Comparison of ENCODE assay signal across 8 cellular contexts in genomic region chr17:9644910-9645751, GRCh38. TPM values are rescaled to one million over a fixed set of nuclear protein-coding genes. Genes with fewer than 3 reads are reported as not detected.
A peak's percentile ranks its signal among the peaks of the same experiment; 100 is the strongest.
DNase-seq lines count a peak whose midpoint lies in the region; ATAC-seq, FAIRE-seq and TF ChIP-seq lines count a peak whose summit lies in the region.

A gene with protein sequence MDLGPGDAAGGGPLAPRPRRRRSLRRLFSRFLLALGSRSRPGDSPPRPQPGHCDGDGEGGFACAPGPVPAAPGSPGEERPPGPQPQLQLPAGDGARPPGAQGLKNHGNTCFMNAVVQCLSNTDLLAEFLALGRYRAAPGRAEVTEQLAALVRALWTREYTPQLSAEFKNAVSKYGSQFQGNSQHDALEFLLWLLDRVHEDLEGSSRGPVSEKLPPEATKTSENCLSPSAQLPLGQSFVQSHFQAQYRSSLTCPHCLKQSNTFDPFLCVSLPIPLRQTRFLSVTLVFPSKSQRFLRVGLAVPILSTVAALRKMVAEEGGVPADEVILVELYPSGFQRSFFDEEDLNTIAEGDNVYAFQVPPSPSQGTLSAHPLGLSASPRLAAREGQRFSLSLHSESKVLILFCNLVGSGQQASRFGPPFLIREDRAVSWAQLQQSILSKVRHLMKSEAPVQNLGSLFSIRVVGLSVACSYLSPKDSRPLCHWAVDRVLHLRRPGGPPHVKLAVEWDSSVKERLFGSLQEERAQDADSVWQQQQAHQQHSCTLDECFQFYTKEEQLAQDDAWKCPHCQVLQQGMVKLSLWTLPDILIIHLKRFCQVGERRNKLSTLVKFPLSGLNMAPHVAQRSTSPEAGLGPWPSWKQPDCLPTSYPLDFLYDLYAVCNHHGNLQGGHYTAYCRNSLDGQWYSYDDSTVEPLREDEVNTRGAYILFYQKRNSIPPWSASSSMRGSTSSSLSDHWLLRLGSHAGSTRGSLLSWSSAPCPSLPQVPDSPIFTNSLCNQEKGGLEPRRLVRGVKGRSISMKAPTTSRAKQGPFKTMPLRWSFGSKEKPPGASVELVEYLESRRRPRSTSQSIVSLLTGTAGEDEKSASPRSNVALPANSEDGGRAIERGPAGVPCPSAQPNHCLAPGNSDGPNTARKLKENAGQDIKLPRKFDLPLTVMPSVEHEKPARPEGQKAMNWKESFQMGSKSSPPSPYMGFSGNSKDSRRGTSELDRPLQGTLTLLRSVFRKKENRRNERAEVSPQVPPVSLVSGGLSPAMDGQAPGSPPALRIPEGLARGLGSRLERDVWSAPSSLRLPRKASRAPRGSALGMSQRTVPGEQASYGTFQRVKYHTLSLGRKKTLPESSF (plus strand): TSS chr17:9645517. CDS start chr17:9645633, 116 bp downstream.

- peaks cover 18% of the 10 kb centered on the region in 2 donors for H3K4me1 Mint-ChIP-seq in immature natural killer cell

- no peaks in the 10 kb centered on the region for H3K9me3 Mint-ChIP-seq in immature natural killer cell

- FAIRE-seq in GM12892 (lab: Jason Lieb, UNC): no peak

- in situ Hi-C loops in ACHN (cut with HindIII; ENCODE audit: low pct_ligation_motif_present, low pct_unique_long_range_greater_than_20kb, low sequenced_read_pairs): no loop called here
- in situ Hi-C loops in astrocyte of the cerebellum (cut with HindIII; ENCODE audit: low sequenced_read_pairs): no loop called here

- TF ChIP-seq POLR2A in GM12892 (IDR thresholded peaks at IDR 0.05; ENCODE audit: low read depth, low read length): no peak

- no peaks in the 10 kb centered on the region for H3K36me3 Mint-ChIP-seq in immature natural killer cell

- H3K27ac Mint-ChIP-seq in immature natural killer cell: peak within 1 kb of the TSS in 4 of 6 donors; percentile 21 to 66 (median 52)

- no peak for TF ChIP-seq CTCF in astrocyte of the cerebellum (IDR thresholded peaks at IDR 0.05; ENCODE audit: low read depth, low read length, missing control alignments)

- peak; percentile 73 for DNase-seq in ACHN
- DNase-seq in GM12892 (ENCODE audit: insufficient read length): peak; percentile 29
- peak; percentile 73 for DNase-seq in NCI-H748 treated with DMSO at 0.1 percent for 48 hours (lab: John Stamatoyannopoulos, UW)
- no peak for DNase-seq in astrocyte of the cerebellum (ENCODE audit: low read depth)
- DNase-seq in immature natural killer cell: peak; percentile 18 to 41 (median 23)
- peak; percentile 20 to 36 for DNase-seq in stimulated activated CD4-positive, alpha-beta T cell treated with anti-CD3 and anti-CD28 coated beads, Interleukin-2, amount 100 ng/mL, for 24 hours
- no peak for DNase-seq in AG08395 (ENCODE audit: low spot score)

- no peak for ATAC-seq in HG02981 (IDR thresholded peaks at IDR 0.05; ENCODE audit: unreplicated experiment)

- H3K4me3 Mint-ChIP-seq in immature natural killer cell: peak within 1 kb of the TSS; percentile 81 to 93 (median 90)

- H3K27me3 Mint-ChIP-seq in immature natural killer cell (ENCODE audit: low read depth in 3 of 3): peaks cover 6 to 23% (median 11%) of the 10 kb centered on the region in 3 donors

- H3K4me3 ChIP-seq in astrocyte of the cerebellum (ENCODE audit: low read depth, low read length): peak within 1 kb of the TSS; percentile 55

RNA-seq across cellular contexts. Expression of the gene that starts here (rescaled TPM):
- polyA plus RNA-seq in GM12892 (2012; ENCODE audit: missing spikeins): 0.23 TPM
- polyA plus RNA-seq in immature natural killer cell: under 1 TPM in 2 of 3 donors, not detected in 1; 0.14 to 0.29 TPM

Comparison
In these comparisons a context has a peak if more than half of its experiments do, and no peak if none do; other contexts are left out.
1. Peak in DNase-seq in immature natural killer cell; RNA of the gene not detected or under 1 TPM.
2. DNase-seq: peak in ACHN (single experiment), GM12892 (single experiment), NCI-H748 treated with DMSO at 0.1 percent for 48 hours (single experiment) and stimulated activated CD4-positive, alpha-beta T cell treated with anti-CD3 and anti-CD28 coated beads, Interleukin-2, amount 100 ng/mL, for 24 hours (2 of 2); none in astrocyte of the cerebellum (single experiment) and AG08395 (single experiment).